15 cellular contexts compared by ENCODE assay signal in genomic region chr4:87035881-87036509, GRCh38.
DNase-seq lines count a peak whose midpoint lies in the region; ATAC-seq and TF ChIP-seq lines count a peak whose summit lies in the region.
"Had no signal": no experiment of that assay in that cellular context is flagged by ENCODE, and none has a peak within 500 bp of the region (broad histone marks: within the 10 kb centered on the region; RNA-seq: fewer than 3 reads in every experiment).

No MANE protein-coding gene starts in this region.

- H3K4me1 ChIP-seq in gastroesophageal sphincter (peaks cover 52 to 100% (median 83%) of the 10 kb centered on the region in 3 donors), neutrophil (ENCODE audit: control insufficient read depth in 1 of 2, insufficient read depth in 1 of 2, low read depth in 1 of 2, low read length in 1 of 2) (peaks cover 25 to 40% of the 10 kb centered on the region in 2 experiments)

- WGBS in gastroesophageal sphincter (ENCODE audit: low coverage in 1 of 2), 2 donors, result 42 to 58% methylated on average over 3 of the region's 3 CpGs

- TF ChIP-seq POLR2A in gastroesophageal sphincter (IDR thresholded peaks at IDR 0.05), result no peak

- H3K27ac ChIP-seq in gastroesophageal sphincter (peak overlapping the region; percentile 32 to 88 (median 84)), neutrophil (peak overlapping the region; percentile 6)
- H3K27ac ChIP-seq: SK-N-MC had no signal

- TF ChIP-seq EP300 in gastroesophageal sphincter (IDR thresholded peaks at IDR 0.05), result no peak

- H3K27me3 ChIP-seq in gastroesophageal sphincter (no peaks in the 10 kb centered on the region), neutrophil (no peaks in the 10 kb centered on the region)
- H3K27me3 ChIP-seq: spleen had no signal

- ATAC-seq in gastroesophageal sphincter, result no peak
- no peak for ATAC-seq in GM18511 (IDR thresholded peaks at IDR 0.05; ENCODE audit: unreplicated experiment)
- no peak for ATAC-seq in GM19397 (IDR thresholded peaks at IDR 0.05; ENCODE audit: unreplicated experiment)
- ATAC-seq: activated CD8-positive, alpha-beta T cell treated with anti-CD3 and anti-CD28 coated beads for 36 hours had no signal

- TF ChIP-seq CTCF in gastroesophageal sphincter (IDR thresholded peaks at IDR 0.05), result no peak
- no peak for TF ChIP-seq CTCF in neutrophil (IDR thresholded peaks at IDR 0.05)

- H3K4me3 ChIP-seq in gastroesophageal sphincter (no peak overlapping the region), neutrophil (ENCODE audit: low read depth in 1 of 2, low read length in 1 of 2) (no peak overlapping the region)
- H3K4me3 ChIP-seq: SK-N-MC, spleen had no signal

- H3K36me3 ChIP-seq in gastroesophageal sphincter (no peaks in the 10 kb centered on the region), neutrophil (no peaks in the 10 kb centered on the region)
- H3K36me3 ChIP-seq: spleen had no signal

- no peaks in the 10 kb centered on the region for H3K9me3 ChIP-seq in gastroesophageal sphincter
- no peaks in the 10 kb centered on the region for H3K9me3 ChIP-seq in neutrophil
- H3K9me3 ChIP-seq: spleen had no signal

- DNase-seq in COR-L47 (lab: John Stamatoyannopoulos, UW) (peak; percentile 48), NCI-H1092 treated with DMSO at 0.1 percent for 48 hours (lab: John Stamatoyannopoulos, UW) (peak; percentile 83), cerebellar nuclear complex (lab: John Stamatoyannopoulos, UW) (no peak)
- DNase-seq in effector CD8-positive, alpha-beta T cell (lab: John Stamatoyannopoulos, UW), result no peak
- DNase-seq: activated CD8-positive, alpha-beta T cell treated with anti-CD3 and anti-CD28 coated beads for 36 hours; aorta; DMS79; NCI-H2107; nucleus accumbens; spleen had no signal

Comparison
In these comparisons a context has a peak if more than half of its experiments do, and no peak if none do; other contexts are left out.
1. DNase-seq: peak in COR-L47 (single experiment) and NCI-H1092 treated with DMSO at 0.1 percent for 48 hours (single experiment); none in effector CD8-positive, alpha-beta T cell (single experiment) and cerebellar nuclear complex (0 of 2).